In the genomic region with DNA sequence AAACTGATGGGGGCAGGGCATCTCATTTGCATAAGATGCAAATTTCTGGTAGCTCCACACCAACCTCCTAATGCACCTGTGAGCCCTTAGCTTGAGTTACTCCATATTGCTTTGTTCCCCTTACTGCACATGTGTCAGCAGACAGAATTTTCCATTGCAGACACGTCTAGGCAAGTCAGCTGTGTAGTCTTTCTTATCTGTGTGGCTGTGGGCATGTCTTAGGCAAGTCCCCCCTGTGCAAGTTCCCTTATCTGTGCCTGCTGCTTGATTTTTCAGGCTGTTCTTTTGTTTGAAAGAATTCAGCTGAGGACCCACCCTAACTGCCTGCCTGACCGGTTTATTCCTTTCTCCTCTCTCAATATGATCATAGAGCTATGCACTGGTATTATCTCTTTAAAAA, we compare ENCODE assay signal across 28 cellular contexts. TPM values are rescaled to one million over a fixed set of nuclear protein-coding genes. Genes with fewer than 3 reads are reported as not detected.
DNase-seq lines count a peak whose midpoint lies in the region; ATAC-seq, FAIRE-seq and TF ChIP-seq lines count a peak whose summit lies in the region.
"Had no signal": no experiment of that assay in that cellular context is flagged by ENCODE, and none has a peak within 500 bp of the region (broad histone marks: within the 10 kb centered on the region; RNA-seq: fewer than 3 reads in every experiment).

No MANE protein-coding gene starts in this region.

- no TSS peak for BruUV-seq in GM12878 (replicated peaks; lab: Mats Ljungman, UMichigan)

- H3K9ac ChIP-seq in GM12878 (ENCODE audit: control insufficient read depth, insufficient read depth, low read length) = no peak overlapping the region
- no peak overlapping the region for H3K9ac ChIP-seq in keratinocyte (ENCODE audit: control insufficient read depth, extremely low read depth, insufficient read depth, low read length)
- H3K9ac ChIP-seq: parathyroid adenoma had no signal

- dilution Hi-C loops in keratinocyte (cut with MboI; ENCODE audit: extremely low pct_ligation_motif_present, low sequenced_read_pairs) = no loop called here

- in situ Hi-C loops in GM12878 (cut with MboI) = no loop called here

- no peak for TF ChIP-seq POLR2A in GM12878 (IDR thresholded peaks at IDR 0.05; ENCODE audit: low read depth, low read length)

- no peak overlapping the region for H3K27ac ChIP-seq in GM12878 (ENCODE audit: control insufficient read depth, insufficient read depth)
- no peak overlapping the region for H3K27ac ChIP-seq in keratinocyte (ENCODE audit: control insufficient read depth, insufficient read depth, low read length)
- H3K27ac ChIP-seq in osteoblast (ENCODE audit: low read depth, low read length) = no peak overlapping the region
- H3K27ac ChIP-seq: dorsolateral prefrontal cortex, parathyroid adenoma, thyroid gland had no signal

- H3K4me2 ChIP-seq in GM12878 (ENCODE audit: control insufficient read depth, insufficient read depth) = no peak overlapping the region
- H3K4me2 ChIP-seq in keratinocyte (ENCODE audit: control insufficient read depth, extremely low read depth, insufficient read depth, low read depth, low read length) = no peak overlapping the region
- H3K4me2 ChIP-seq in osteoblast (ENCODE audit: insufficient read depth, low read length) = no peak overlapping the region
- H3K4me2 ChIP-seq: smooth muscle cell had no signal

- intact Hi-C loops in GM12878 (cut with micrococcal nuclease; ENCODE audit: unreplicated experiment) = no loop called here

- SMC1A ChIA-PET in GM12878 (lab: Charles Lee; ENCODE audit: uncharacterized antibody, unreplicated experiment) = no interaction called here

- ATAC-seq in GM12878 (no peak), HG02852 (IDR thresholded peaks at IDR 0.05; ENCODE audit: unreplicated experiment) (no peak)
- ATAC-seq: activated CD4-positive, alpha-beta T cell treated with anti-CD3 and anti-CD28 coated beads for 36 hours; stimulated activated naive CD8-positive, alpha-beta T cell treated with anti-CD3 and anti-CD28 coated beads, Interleukin-15, amount 100 ng/mL, for 72 hours had no signal

- H2AFZ ChIP-seq in GM12878 (ENCODE audit: control insufficient read depth, low read depth, low read length) = no peak overlapping the region
- no peak overlapping the region for H2AFZ ChIP-seq in keratinocyte (ENCODE audit: control insufficient read depth, low read length)
- no peak overlapping the region for H2AFZ ChIP-seq in osteoblast (ENCODE audit: low read length)
- H2AFZ ChIP-seq: parathyroid adenoma had no signal

- no peak for TF ChIP-seq RAD21 in GM12878 (IDR thresholded peaks at IDR 0.05; ENCODE audit: insufficient read depth, low read depth, low read length)

- no peaks in the 10 kb centered on the region for H3K9me1 ChIP-seq in keratinocyte (ENCODE audit: control insufficient read depth, extremely low read depth, insufficient read depth, low read length)

- H3K79me2 ChIP-seq in GM12878 (ENCODE audit: control insufficient read depth, insufficient read depth, low read length) (no peaks in the 10 kb centered on the region), keratinocyte (ENCODE audit: control insufficient read depth, insufficient read depth, low read length) (no peaks in the 10 kb centered on the region), osteoblast (ENCODE audit: insufficient read depth, low read length) (no peaks in the 10 kb centered on the region)
- H3K79me2 ChIP-seq: parathyroid adenoma had no signal

- H3K4me1 ChIP-seq in GM12878 (ENCODE audit: control insufficient read depth, insufficient read depth, low read length) (no peaks in the 10 kb centered on the region), keratinocyte (ENCODE audit: control insufficient read depth, extremely low read depth, insufficient read depth, low read length) (no peaks in the 10 kb centered on the region), osteoblast (ENCODE audit: insufficient read depth, low read length) (no peaks in the 10 kb centered on the region)
- H3K4me1 ChIP-seq: parathyroid adenoma, thyroid gland had no signal

- no peaks in the 10 kb centered on the region for H3K36me3 ChIP-seq in GM12878 (ENCODE audit: control insufficient read depth in 2 of 2, insufficient read depth in 2 of 2, low read length in 1 of 2)
- no peaks in the 10 kb centered on the region for H3K36me3 ChIP-seq in keratinocyte (ENCODE audit: control insufficient read depth in 2 of 2, extremely low read depth in 1 of 2, insufficient read depth in 2 of 2, low read length in 2 of 2)
- no peaks in the 10 kb centered on the region for H3K36me3 ChIP-seq in osteoblast (ENCODE audit: insufficient read depth, low read length)
- H3K36me3 ChIP-seq: thyroid gland had no signal

- H3K27me3 ChIP-seq in GM12878 (replicated peaks in 1 of 2; ENCODE audit: control insufficient read depth in 2 of 2, insufficient read depth in 2 of 2, low read length in 1 of 2) (no peaks in the 10 kb centered on the region), keratinocyte (ENCODE audit: control insufficient read depth, extremely low read depth, insufficient read depth, low read length) (no peaks in the 10 kb centered on the region), osteoblast (ENCODE audit: insufficient read depth, low read length) (no peaks in the 10 kb centered on the region)
- H3K27me3 ChIP-seq: dorsolateral prefrontal cortex, thyroid gland had no signal

- DNase-seq in NCI-H2171 treated with DMSO at 0.1 percent for 48 hours (lab: John Stamatoyannopoulos, UW) = peak; percentile 54
- no peak for DNase-seq in NCI-H2171 (lab: John Stamatoyannopoulos, UW)
- DNase-seq in MV-4-11 (lab: John Stamatoyannopoulos, UW) = peak; percentile 7
- no peak for DNase-seq in GM12878 (ENCODE audit: low read depth, low spot score)
- peak; percentile 7 for DNase-seq in keratinocyte (ENCODE audit: low read depth, low spot score)
- no peak for DNase-seq in osteoblast (ENCODE audit: insufficient read length, low spot score, missing footprints)
- no peak for DNase-seq in kidney tubule cell (ENCODE audit: low spot score)
- DNase-seq: activated CD4-positive, alpha-beta T cell treated with anti-CD3 and anti-CD28 coated beads for 36 hours; activated CD8-positive, alpha-beta memory T cell treated with anti-CD3 and anti-CD28 coated beads for 24 hours; activated effector memory CD4-positive, alpha-beta T cell treated with anti-CD3 and anti-CD28 coated beads, Interleukin-2, amount 50 U/mL, for 16 hours; AML-193; CD4-positive, alpha-beta memory T cell; dorsolateral prefrontal cortex; glutamatergic neuron; GOT3; MM.1S; NCI-H146; NCI-H2107; NCI-H510A treated with DMSO at 0.1 percent for 48 hours; stimulated activated CD4-positive, alpha-beta T cell treated with anti-CD3 and anti-CD28 coated beads, Interleukin-1b, Interleukin-23, amount 100 ng/mL, for 48 hours; stimulated activated CD8-positive, alpha-beta memory T cell treated with anti-CD3 and anti-CD28 coated beads, Interleukin-4, amount 100 ng/mL, for 48 hours; stimulated activated naive CD8-positive, alpha-beta T cell treated with anti-CD3 and anti-CD28 coated beads, Interleukin-15, amount 100 ng/mL, for 72 hours; thyroid gland had no signal

- RAD21 ChIA-PET in GM12878 (lab: Charles Lee; ENCODE audit: unreplicated experiment) = interaction anchor here (0.7 kb wide), 1 partner anchor 176 kb away, joined by 3 read pairs; no protein-coding TSS in a partner anchor

- 50% methylated on average over 2 of the region's 2 CpGs for WGBS in GM12878 (ENCODE audit: insufficient coverage, insufficient replicate concordance, low lambda C conversion rate, missing lambda C conversion rate)

- no peak for FAIRE-seq in GM12878 (lab: Jason Lieb, UNC)
- no peak for FAIRE-seq in keratinocyte (lab: Jason Lieb, UNC)
- FAIRE-seq: endothelial cell of umbilical vein, RCC 7860 had no signal

- CTCF ChIA-PET in GM12878 (lab: Yijun Ruan, JAX) = interaction anchor here (0.6 kb wide), 1 partner anchor 437 kb away, joined by 3 read pairs; no protein-coding TSS in a partner anchor

- H4K20me1 ChIP-seq in GM12878 (ENCODE audit: control insufficient read depth, insufficient read depth) = no peaks in the 10 kb centered on the region
- no peaks in the 10 kb centered on the region for H4K20me1 ChIP-seq in keratinocyte (ENCODE audit: control insufficient read depth, extremely low read depth, insufficient read depth, low read length)
- no peaks in the 10 kb centered on the region for H4K20me1 ChIP-seq in osteoblast (ENCODE audit: insufficient read depth, low read length)

- POLR2A ChIA-PET in GM12878 (lab: Charles Lee) = no interaction called here

- H3K4me3 ChIP-seq in GM12878 (no peak overlapping the region), keratinocyte (ENCODE audit: control insufficient read depth in 2 of 3, extremely low read depth in 1 of 3, insufficient read depth in 2 of 3, low read depth in 1 of 3, low read length in 3 of 3) (no peak overlapping the region), osteoblast (ENCODE audit: insufficient read depth, low read length) (no peak overlapping the region)
- H3K4me3 ChIP-seq: dorsolateral prefrontal cortex, smooth muscle cell, thyroid gland had no signal

- H3K9me3 ChIP-seq in GM12878 (replicated peaks; ENCODE audit: control insufficient read depth, insufficient read depth, low read length) = peaks cover 13% of the 10 kb centered on the region; the same call in 2 of the 3 replicates
- H3K9me3 ChIP-seq in keratinocyte (ENCODE audit: control insufficient read depth, low read depth, low read length) = peaks cover 10% of the 10 kb centered on the region
- H3K9me3 ChIP-seq in osteoblast (ENCODE audit: low read depth, low read length) = peaks cover 4% of the 10 kb centered on the region
- H3K9me3 ChIP-seq: thyroid gland had no signal

- no peak for TF ChIP-seq EP300 in GM12878 (IDR thresholded peaks at IDR 0.05; ENCODE audit: borderline replicate concordance in 1 of 2, control insufficient read depth in 1 of 2, low read depth in 2 of 2, low read length in 2 of 2)

- TF ChIP-seq CTCF in GM12878 (IDR thresholded peaks at IDR 0.05 in 2 of 3, conservative IDR thresholded peaks at IDR 0.05 in 1 of 3; ENCODE audit: control insufficient read depth in 2 of 3, extremely low read depth in 1 of 3, insufficient read depth in 1 of 3, low read depth in 3 of 3, low read length in 3 of 3) (no peak), keratinocyte (optimal IDR thresholded peaks at IDR 0.05 in 1 of 3, IDR thresholded peaks at IDR 0.05 in 1 of 3, conservative IDR thresholded peaks at IDR 0.05 in 1 of 3; ENCODE audit: extremely low read depth in 1 of 3, insufficient read depth in 2 of 3, low read length in 3 of 3) (no peak), osteoblast (IDR thresholded peaks at IDR 0.05; ENCODE audit: extremely low read depth, low read depth, low read length) (no peak)

RNA-seq across cellular contexts. Expression of a gene that starts 28.5 kb away (rescaled TPM):
- 32.0 and 35.8 TPM in 2 replicates for total RNA-seq in GM12878 (2013; cell fraction: nucleolus; rRNA removed)
- total RNA-seq in GM12878 (2014; rRNA removed) = 13.6 and 14.3 TPM in 2 replicates
- total RNA-seq in GM12878 (2014; rRNA removed; fragmentation: Illumina TruSeq; extraction: Trizol) = 12.0 and 13.6 TPM in 2 replicates
- total RNA-seq in GM12878 (2021) = 17.1 and 17.8 TPM in 2 replicates
- 4.5 TPM for polyA plus RNA-seq in GM12878 (2011; ENCODE audit: low read depth)
- 23.5 and 24.1 TPM in 2 replicates for polyA plus RNA-seq in GM12878 (2011; rRNA removed)
- 10.5 and 11.1 TPM in 2 replicates for polyA plus RNA-seq in GM12878 (2011; cell fraction: cytosol; rRNA removed)
- polyA plus RNA-seq in GM12878 (2011; cell fraction: nucleus; rRNA removed) = 15.9 and 16.1 TPM in 2 replicates
- 6.6 and 8.4 TPM in 2 replicates for polyA plus RNA-seq in GM12878 (2012)
- polyA plus RNA-seq in GM12878 (2014; fragmentation: Illumina TruSeq; extraction: Trizol) = 19.7 and 24.5 TPM in 2 replicates
- 1 to 10 TPM; 4.6 to 5.4 TPM for polyA plus RNA-seq in GM12878 (2014; fragmentation: Nextera tagmentation; extraction: Ambion mirVana)
- 9.7 and 11.3 TPM in 2 replicates for polyA plus RNA-seq in GM12878 (2014; rRNA removed)
- 10 to 100 TPM; 11.2 to 15.5 TPM for polyA plus RNA-seq in GM12878 (2016; fragmentation: Nextera tagmentation; extraction: Ambion mirVana)
- polyA minus RNA-seq in GM12878 (2011; rRNA and poly(A)+ RNA removed) = 23.6 and 43.4 TPM in 2 replicates
- 9.9 and 14.9 TPM in 2 replicates for polyA minus RNA-seq in GM12878 (2011; cell fraction: cytosol; rRNA and poly(A)+ RNA removed)
- polyA minus RNA-seq in GM12878 (2011; cell fraction: nucleus; rRNA and poly(A)+ RNA removed) = 16.7 and 30.4 TPM in 2 replicates
- 6.0 to 7.9 TPM (median 6.5 TPM) in 3 replicates for polyA plus RNA-seq in keratinocyte
- polyA plus RNA-seq in keratinocyte (2011; ENCODE audit: low read depth) = 6.3 TPM
- 3.7 and 6.5 TPM in 2 replicates for polyA plus RNA-seq in keratinocyte (2011; cell fraction: cytosol; rRNA removed)
- 7.6 and 8.5 TPM in 2 replicates for polyA plus RNA-seq in keratinocyte (2011; cell fraction: nucleus; rRNA removed)
- 4.1 and 5.6 TPM in 2 replicates for polyA plus RNA-seq in keratinocyte (2012; ENCODE audit: low replicate concordance)
- 6.7 to 11.5 TPM (median 9.4 TPM) in 3 replicates for polyA minus RNA-seq in keratinocyte
- 5.0 TPM for polyA minus RNA-seq in keratinocyte (2011; cell fraction: cytosol; rRNA and poly(A)+ RNA removed)
- 4.7 and 8.8 TPM in 2 replicates for polyA minus RNA-seq in keratinocyte (2011; cell fraction: nucleus; rRNA and poly(A)+ RNA removed)
- 8.0 and 9.1 TPM in 2 replicates for total RNA-seq in osteoblast

Comparison
In these comparisons a context has a peak if more than half of its experiments do, and no peak if none do; other contexts are left out.
1. DNase-seq: peak in NCI-H2171 treated with DMSO at 0.1 percent for 48 hours (single experiment), MV-4-11 (single experiment) and keratinocyte (single experiment); none in NCI-H2171 (single experiment), GM12878 (single experiment), osteoblast (single experiment) and kidney tubule cell (single experiment).